Comparison of ENCODE assay signal across 10 cellular contexts in genomic region chr2:65551528-65551927, GRCh38.
"Had no signal": no experiment of that assay in that cellular context is flagged by ENCODE, and none has a peak within 500 bp of the region (broad histone marks: within the 10 kb centered on the region; RNA-seq: fewer than 3 reads in every experiment).

No MANE protein-coding gene starts in this region.

- H3K4me3 ChIP-seq: GM23248 had no signal

- ATAC-seq: HepG2 had no signal

- H3K9me3 Mint-ChIP-seq: HFFc6, IgD-negative memory B cell had no signal

- H3K36me3 Mint-ChIP-seq: IgD-negative memory B cell had no signal

- H3K27ac Mint-ChIP-seq: H9, HFFc6, IgD-negative memory B cell had no signal

- DNase-seq: GM23248, GOT3, H9, HCEC 1CT, HFFc6, KG1 had no signal

- H2AFZ ChIP-seq: GM23248 had no signal

- H3K9ac ChIP-seq: GM23248 had no signal

- H3K4me3 Mint-ChIP-seq: H9, HFFc6, IgD-negative memory B cell had no signal

- FAIRE-seq: H54, HepG2 had no signal

- H3K27ac ChIP-seq: GM23248, HL-60 had no signal
